12 cellular contexts compared by ENCODE assay signal in the genomic region with DNA sequence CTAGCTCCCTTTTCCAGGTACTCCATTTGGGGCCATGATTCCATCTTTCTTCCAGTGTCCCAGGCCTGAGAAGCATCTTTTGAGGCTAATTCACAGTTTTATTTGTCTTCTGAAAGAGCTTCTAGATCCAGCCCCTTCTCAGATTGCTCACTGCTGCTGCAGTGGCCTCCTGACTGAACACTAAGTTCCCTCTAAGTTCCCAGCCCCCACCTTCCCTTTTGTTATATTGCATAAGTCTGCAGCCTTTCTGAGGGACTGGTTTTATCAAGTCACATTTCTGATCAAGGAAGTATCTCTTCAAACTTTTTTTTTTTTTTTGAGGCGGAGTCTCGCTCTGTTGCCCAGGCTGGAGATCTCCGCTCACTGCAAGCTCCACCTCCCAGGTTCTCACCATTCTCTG. TPM values are rescaled to one million over a fixed set of nuclear protein-coding genes. Genes with fewer than 3 reads are reported as not detected.
DNase-seq lines count a peak whose midpoint lies in the region; ATAC-seq, FAIRE-seq and TF ChIP-seq lines count a peak whose summit lies in the region.
"Had no signal": no experiment of that assay in that cellular context is flagged by ENCODE, and none has a peak within 500 bp of the region (broad histone marks: within the 10 kb centered on the region; RNA-seq: fewer than 3 reads in every experiment).

No MANE protein-coding gene starts in this region.

- peaks cover 28 to 76% (median 61%) of the 10 kb centered on the region in 4 donors for H3K4me1 Mint-ChIP-seq in naive thymus-derived CD8-positive, alpha-beta T cell

- no peak for TF ChIP-seq POLR2A in right lobe of liver (IDR thresholded peaks at IDR 0.05)
- no peak for TF ChIP-seq POLR2A in HepG2 (IDR thresholded peaks at IDR 0.05; ENCODE audit: insufficient read depth in 1 of 2, low read depth in 2 of 2, low read length in 2 of 2)
- no peak for TF ChIP-seq POLR2A in esophagus muscularis mucosa (IDR thresholded peaks at IDR 0.05; ENCODE audit: low read depth)

- intact Hi-C loops in right lobe of liver (cut with DNase I), result no loop called here
- intact Hi-C loops in HepG2 (cut with micrococcal nuclease; ENCODE audit: unreplicated experiment), result no loop called here
- intact Hi-C loops in esophagus muscularis mucosa (cut with DNase I), result no loop called here

- H3K4me1 ChIP-seq in right lobe of liver, result peaks cover 0 to 3% (median 0%) of the 10 kb centered on the region in 4 donors
- no peaks in the 10 kb centered on the region for H3K4me1 ChIP-seq in HepG2 (ENCODE audit: insufficient read depth, low read length)
- H3K4me1 ChIP-seq in esophagus muscularis mucosa, result peaks cover 19 to 50% (median 42%) of the 10 kb centered on the region in 4 donors

- peak overlapping the region; percentile 48 to 89 (median 74) for H3K27ac Mint-ChIP-seq in naive thymus-derived CD8-positive, alpha-beta T cell

- in situ Hi-C loops in HepG2 (cut with HindIII; ENCODE audit: extremely low pct_ligation_motif_present, low pct_unique_long_range_greater_than_20kb), result no loop called here

- H3K4me3 ChIP-seq in right lobe of liver (no peak overlapping the region), HepG2 (replicated peaks in 1 of 3; ENCODE audit: insufficient read depth in 1 of 3, low read depth in 2 of 3, low read length in 3 of 3) (no peak overlapping the region), esophagus muscularis mucosa (no peak overlapping the region)

- H2AFZ ChIP-seq in HepG2 (ENCODE audit: low read length), result no peak overlapping the region

- no peak for DNase-seq in right lobe of liver
- DNase-seq in HepG2 (ENCODE audit: low spot score), result no peak
- DNase-seq in esophagus muscularis mucosa (ENCODE audit: extremely low spot score), result no peak
- DNase-seq in naive thymus-derived CD8-positive, alpha-beta T cell, result no peak
- DNase-seq in NCI-H2171 (lab: John Stamatoyannopoulos, UW), result no peak
- no peak for DNase-seq in NCI-H2081 (lab: John Stamatoyannopoulos, UW)
- DNase-seq: effector memory CD4-positive, alpha-beta T cell; naive B cell had no signal

- no peak for TF ChIP-seq RAD21 in HepG2 (CRISPR knock-in tag; IDR thresholded peaks at IDR 0.05)

- peak overlapping the region in 8 of 10 donors; percentile 28 to 61 (median 38) for H3K4me3 Mint-ChIP-seq in naive thymus-derived CD8-positive, alpha-beta T cell
- H3K4me3 Mint-ChIP-seq: naive B cell had no signal

- H3K27ac ChIP-seq in right lobe of liver (peak overlapping the region in 1 of 3 donors; percentile 59), HepG2 (ENCODE audit: extremely low read length, insufficient read depth, low read length) (no peak overlapping the region), esophagus muscularis mucosa (replicated peaks in 1 of 4) (peak overlapping the region; percentile 70 to 82 (median 72))

- H3K27me3 ChIP-seq in right lobe of liver (no peaks in the 10 kb centered on the region), HepG2 (ENCODE audit: control insufficient read depth in 1 of 2, insufficient read depth in 2 of 2, low read length in 2 of 2) (no peaks in the 10 kb centered on the region), esophagus muscularis mucosa (no peaks in the 10 kb centered on the region)

- no peaks in the 10 kb centered on the region for H4K20me1 ChIP-seq in HepG2 (ENCODE audit: insufficient read depth, low read length)

- H3K36me3 Mint-ChIP-seq in naive thymus-derived CD8-positive, alpha-beta T cell, result peaks cover 5 to 90% (median 12%) of the 10 kb centered on the region in 3 donors

- CTCF ChIA-PET in HepG2 (lab: Yijun Ruan, JAX; ENCODE audit: low intra/inter-chr PET ratio, low total read pairs), result no interaction called here

- POLR2A ChIA-PET in HepG2 (lab: Yijun Ruan, JAX), result interaction anchor here (2.5 kb wide), 1 partner anchor 10 kb away, joined by 16 read pairs; a partner anchor contains a TSS
- POLR2A ChIA-PET in naive thymus-derived CD8-positive, alpha-beta T cell (lab: Charles Lee), result interaction anchor here (0.9 kb wide), 1 partner anchor 10 kb away, joined by 6 read pairs; a partner anchor contains a TSS

- no TSS peak for BruUV-seq in HepG2 (replicated peaks; lab: Mats Ljungman, UMichigan)

- FAIRE-seq in HepG2 (lab: Jason Lieb, UNC), result no peak

- H3K4me2 ChIP-seq in HepG2 (ENCODE audit: low read depth, low read length), result no peak overlapping the region

- ATAC-seq in right lobe of liver (peak; percentile 60 to 82 (median 62)), HepG2 (no peak), HG03039 (IDR thresholded peaks at IDR 0.05; ENCODE audit: unreplicated experiment) (no peak), HG03378 (IDR thresholded peaks at IDR 0.05; ENCODE audit: unreplicated experiment) (no peak)
- ATAC-seq in naive thymus-derived CD8-positive, alpha-beta T cell, result peak in 1 of 2 donors; percentile 54
- ATAC-seq: HCT116 had no signal

- H3K9me3 ChIP-seq in right lobe of liver (no peaks in the 10 kb centered on the region), HepG2 (ENCODE audit: low read length) (no peaks in the 10 kb centered on the region), esophagus muscularis mucosa (no peaks in the 10 kb centered on the region)

- H3K36me3 ChIP-seq in right lobe of liver (peaks cover 0 to 36% (median 10%) of the 10 kb centered on the region in 4 donors), HepG2 (replicated peaks in 1 of 2; ENCODE audit: control insufficient read depth in 1 of 2, insufficient read depth in 2 of 2, low read length in 2 of 2) (peaks cover 28 to 77% of the 10 kb centered on the region in 2 experiments), esophagus muscularis mucosa (peaks cover 13 to 55% (median 34%) of the 10 kb centered on the region in 4 donors)

- no peak for TF ChIP-seq EP300 in HepG2 (IDR thresholded peaks at IDR 0.05; ENCODE audit: low read depth in 2 of 2, low read length in 2 of 2)
- TF ChIP-seq EP300 in HepG2 (CRISPR knock-in tag; IDR thresholded peaks at IDR 0.05; ENCODE audit: borderline replicate concordance), result no peak
- TF ChIP-seq EP300 in esophagus muscularis mucosa (IDR thresholded peaks at IDR 0.05), result no peak

- H3K9me3 Mint-ChIP-seq in naive thymus-derived CD8-positive, alpha-beta T cell, result no peaks in the 10 kb centered on the region
- H3K9me3 Mint-ChIP-seq: naive B cell had no signal

- H3K27me3 Mint-ChIP-seq in naive thymus-derived CD8-positive, alpha-beta T cell, result no peaks in the 10 kb centered on the region
- H3K27me3 Mint-ChIP-seq: naive B cell had no signal

- no peak overlapping the region for H3K9ac ChIP-seq in HepG2 (ENCODE audit: insufficient read depth, low read depth, low read length)

- TF ChIP-seq CTCF in right lobe of liver (IDR thresholded peaks at IDR 0.05) (no peak), HepG2 (CRISPR knock-in tag; IDR thresholded peaks at IDR 0.05) (no peak), esophagus muscularis mucosa (IDR thresholded peaks at IDR 0.05) (no peak)

- H3K79me2 ChIP-seq in HepG2 (ENCODE audit: insufficient read depth, low read length), result peaks cover 52% of the 10 kb centered on the region

- WGBS in right lobe of liver (ENCODE audit: insufficient coverage, low coverage, low lambda C conversion rate, missing lambda C conversion rate), result 84% methylated on average over 3 of the region's 3 CpGs
- 95% methylated on average over 3 of the region's 3 CpGs for WGBS in HepG2 (ENCODE audit: low lambda C conversion rate)
- WGBS in esophagus muscularis mucosa, result 83% methylated on average over 3 of the region's 3 CpGs

RNA-seq across cellular contexts. Expression of a gene that starts 10.7 kb away (rescaled TPM):
- total RNA-seq in right lobe of liver (10 to 100 TPM in 5 of 6 experiments, 1 to 10 TPM in 1; 7.9 to 26.8 (median 16.1) TPM), HepG2 (2016; rRNA removed; fragmentation: Illumina TruSeq; extraction: Trizol) (190 and 342 TPM in 2 replicates), esophagus muscularis mucosa (100 to 1,000 TPM; 124 to 167 (median 143) TPM)
- 23.7 and 27.2 TPM in 2 replicates for total RNA-seq in HepG2 (2016; cell fraction: cytosol; rRNA removed; fragmentation: Illumina TruSeq; extraction: Trizol; ENCODE audit: low read depth)
- 187 and 334 TPM in 2 replicates for total RNA-seq in HepG2 (2016; cell fraction: insoluble cytoplasmic fraction; rRNA removed; fragmentation: Illumina TruSeq; extraction: Trizol)
- total RNA-seq in HepG2 (2016; cell fraction: membrane; rRNA removed; fragmentation: Illumina TruSeq; extraction: Trizol), result 91.1 and 97.7 TPM in 2 replicates
- 103 and 108 TPM in 2 replicates for total RNA-seq in HepG2 (2016; cell fraction: nucleus; rRNA removed; fragmentation: Illumina TruSeq; extraction: Trizol)
- 62.1 and 76.0 TPM in 2 replicates for polyA plus RNA-seq in HepG2 (2011; rRNA removed)
- 51.6 and 80.9 TPM in 2 replicates for polyA plus RNA-seq in HepG2 (2011; cell fraction: cytosol; rRNA removed)
- polyA plus RNA-seq in HepG2 (2011; cell fraction: nucleus; rRNA removed), result 20.7 and 30.2 TPM in 2 replicates
- polyA plus RNA-seq in HepG2 (2012), result 141 and 152 TPM in 2 replicates
- polyA plus RNA-seq in HepG2 (2016; cell fraction: cytosol; fragmentation: Illumina TruSeq; extraction: Trizol; ENCODE audit: low read depth), result 28.5 and 29.5 TPM in 2 replicates
- 374 and 399 TPM in 2 replicates for polyA plus RNA-seq in HepG2 (2016; cell fraction: insoluble cytoplasmic fraction; fragmentation: Illumina TruSeq; extraction: Trizol; ENCODE audit: low read depth)
- 73.8 and 81.9 TPM in 2 replicates for polyA plus RNA-seq in HepG2 (2016; cell fraction: membrane; fragmentation: Illumina TruSeq; extraction: Trizol; ENCODE audit: low read depth)
- 134 and 143 TPM in 2 replicates for polyA plus RNA-seq in HepG2 (2016; cell fraction: nucleus; fragmentation: Illumina TruSeq; extraction: Trizol; ENCODE audit: insufficient read depth, low read depth)
- polyA minus RNA-seq in HepG2 (2011; rRNA and poly(A)+ RNA removed; ENCODE audit: low replicate concordance), result 44.6 and 56.4 TPM in 2 replicates
- 59.3 and 68.8 TPM in 2 replicates for polyA minus RNA-seq in HepG2 (2011; cell fraction: cytosol; rRNA and poly(A)+ RNA removed)
- polyA minus RNA-seq in HepG2 (2011; cell fraction: nucleus; rRNA and poly(A)+ RNA removed), result 42.7 and 48.6 TPM in 2 replicates
- total RNA-seq in naive thymus-derived CD8-positive, alpha-beta T cell, result 10 to 100 TPM; 81.3 to 86.3 TPM
- polyA plus RNA-seq in naive thymus-derived CD8-positive, alpha-beta T cell, result 100 to 1,000 TPM; 100 to 112 (median 108) TPM

RNA-seq across cellular contexts. Expression of a gene that starts 28.3 kb away (rescaled TPM):
- total RNA-seq in right lobe of liver (under 1 TPM in 4 of 6 experiments, not detected in 2; 0.17 to 0.22 (median 0.20) TPM), HepG2 (2016; rRNA removed; fragmentation: Illumina TruSeq; extraction: Trizol) (0.22 TPM in 1 of 2 replicates, not detected in the other), esophagus muscularis mucosa (under 1 TPM in 2 of 4 donors, not detected in 2; 0.17 to 0.92 TPM)
- 0.10 TPM in 1 of 2 replicates, not detected in the other for total RNA-seq in HepG2 (2016; cell fraction: cytosol; rRNA removed; fragmentation: Illumina TruSeq; extraction: Trizol; ENCODE audit: low read depth)
- not detected in 2 replicates for total RNA-seq in HepG2 (2016; cell fraction: insoluble cytoplasmic fraction; rRNA removed; fragmentation: Illumina TruSeq; extraction: Trizol)
- total RNA-seq in HepG2 (2016; cell fraction: membrane; rRNA removed; fragmentation: Illumina TruSeq; extraction: Trizol), result not detected in 2 replicates
- 0.72 TPM in 1 of 2 replicates, not detected in the other for total RNA-seq in HepG2 (2016; cell fraction: nucleus; rRNA removed; fragmentation: Illumina TruSeq; extraction: Trizol)
- polyA plus RNA-seq in HepG2 (2011; rRNA removed), result 0.15 TPM in 1 of 2 replicates, not detected in the other
- not detected in 2 replicates for polyA plus RNA-seq in HepG2 (2011; cell fraction: cytosol; rRNA removed)
- polyA plus RNA-seq in HepG2 (2011; cell fraction: nucleus; rRNA removed), result 0.31 and 1.2 TPM in 2 replicates
- polyA plus RNA-seq in HepG2 (2012), result not detected in 2 replicates
- polyA plus RNA-seq in HepG2 (2016; cell fraction: cytosol; fragmentation: Illumina TruSeq; extraction: Trizol; ENCODE audit: low read depth), result not detected in 2 replicates
- not detected in 2 replicates for polyA plus RNA-seq in HepG2 (2016; cell fraction: insoluble cytoplasmic fraction; fragmentation: Illumina TruSeq; extraction: Trizol; ENCODE audit: low read depth)
- polyA plus RNA-seq in HepG2 (2016; cell fraction: membrane; fragmentation: Illumina TruSeq; extraction: Trizol; ENCODE audit: low read depth), result not detected in 2 replicates
- 0.62 and 0.75 TPM in 2 replicates for polyA plus RNA-seq in HepG2 (2016; cell fraction: nucleus; fragmentation: Illumina TruSeq; extraction: Trizol; ENCODE audit: insufficient read depth, low read depth)
- polyA minus RNA-seq in HepG2 (2011; rRNA and poly(A)+ RNA removed; ENCODE audit: low replicate concordance), result not detected in 2 replicates
- not detected in 2 replicates for polyA minus RNA-seq in HepG2 (2011; cell fraction: cytosol; rRNA and poly(A)+ RNA removed)
- polyA minus RNA-seq in HepG2 (2011; cell fraction: nucleus; rRNA and poly(A)+ RNA removed), result not detected in 2 replicates
- 1 to 10 TPM; 2.2 to 2.9 TPM for total RNA-seq in naive thymus-derived CD8-positive, alpha-beta T cell
- not detected for polyA plus RNA-seq in naive thymus-derived CD8-positive, alpha-beta T cell
- polyA plus RNA-seq: AG04450 had no signal

Comparison
In these comparisons a context has a peak if more than half of its experiments do, and no peak if none do; other contexts are left out.
1. ATAC-seq: peak in right lobe of liver (4 of 4); none in HepG2 (single experiment), HG03039 (single experiment) and HG03378 (single experiment).